ENCODE assay signal across 11 cellular contexts in genomic region chr14:46769292-46769691, GRCh38.
DNase-seq lines count a peak whose midpoint lies in the region; ATAC-seq and TF ChIP-seq lines count a peak whose summit lies in the region.
"Had no signal": no experiment of that assay in that cellular context is flagged by ENCODE, and none has a peak within 500 bp of the region (broad histone marks: within the 10 kb centered on the region; RNA-seq: fewer than 3 reads in every experiment).

No MANE protein-coding gene starts in this region.

- no peak overlapping the region for H3K27ac ChIP-seq in heart right ventricle
- H3K27ac ChIP-seq: colonic mucosa had no signal

- H3K36me3 ChIP-seq in heart right ventricle: no peaks in the 10 kb centered on the region
- H3K36me3 ChIP-seq: colonic mucosa had no signal

- no peaks in the 10 kb centered on the region for H3K27me3 ChIP-seq in heart right ventricle
- H3K27me3 ChIP-seq: colonic mucosa had no signal

- intact Hi-C loops in heart right ventricle (cut with DNase I): no loop called here

- no peaks in the 10 kb centered on the region for H3K4me1 ChIP-seq in heart right ventricle
- H3K4me1 ChIP-seq: colonic mucosa had no signal

- TF ChIP-seq CTCF in heart right ventricle (IDR thresholded peaks at IDR 0.05): no peak

- ATAC-seq in GM19025 (IDR thresholded peaks at IDR 0.05; ENCODE audit: low read depth, unreplicated experiment): peak; percentile 88
- peak; percentile 98 for ATAC-seq in GM21737 (IDR thresholded peaks at IDR 0.05; ENCODE audit: unreplicated experiment)
- peak; percentile 96 for ATAC-seq in HG03175 (IDR thresholded peaks at IDR 0.05; ENCODE audit: unreplicated experiment)
- ATAC-seq in heart right ventricle: no peak

- DNase-seq in cerebellar cortex (ENCODE audit: low spot score) (peak; percentile 0), NCI-H1092 treated with DMSO at 0.1 percent for 48 hours (lab: John Stamatoyannopoulos, UW) (no peak), heart right ventricle (no peak), activated T-cell treated with anti-CD3 and anti-CD28 coated beads for 4 hours (no peak), EL (no peak)
- DNase-seq: activated gamma-delta T cell, colonic mucosa, NCI-H1105 treated with DMSO at 0.1 percent for 48 hours had no signal

- H3K9me3 ChIP-seq in heart right ventricle: peaks cover 0 to 8% (median 0%) of the 10 kb centered on the region in 11 donors
- H3K9me3 ChIP-seq: colonic mucosa had no signal

- H3K4me3 ChIP-seq in heart right ventricle: no peak overlapping the region
- H3K4me3 ChIP-seq: colonic mucosa had no signal

- 68 to 94% methylated on average over 1 of the region's 1 CpG for WGBS in heart right ventricle, 2 donors

Comparison
In these comparisons a context has a peak if more than half of its experiments do, and no peak if none do; other contexts are left out.
1. ATAC-seq: peak in GM19025 (single experiment), GM21737 (single experiment) and HG03175 (single experiment); none in heart right ventricle (0 of 8).